ENCODE assay signal across 27 cellular contexts in genomic region chr7:1953199-1954190, GRCh38.
"Had no signal": no experiment of that assay in that cellular context is flagged by ENCODE, and none has a peak within 500 bp of the region (broad histone marks: within the 10 kb centered on the region; RNA-seq: fewer than 3 reads in every experiment).

No MANE protein-coding gene starts in this region.

- DNase-seq: effector memory CD8-positive, alpha-beta T cell; erythroblast; esophagus squamous epithelium; foreskin melanocyte; glutamatergic neuron; hippocampal formation; kidney glomerular epithelial cell; left colon; mesenchymal stem cell; naive thymus-derived CD4-positive, alpha-beta T cell; occipital lobe; ovary; stimulated activated CD4-positive, alpha-beta T cell treated with anti-CD3 and anti-CD28 coated beads, Interleukin-12 subunit alpha, Interleukin-12 subunit beta, amount 100 ng/mL, for 4 hours; stimulated activated CD4-positive, alpha-beta T cell treated with anti-CD3 and anti-CD28 coated beads, Interleukin-1b, Interleukin-23, amount 100 ng/mL, for 48 hours; stimulated activated CD4-positive, alpha-beta T cell treated with anti-CD3 and anti-CD28 coated beads, Interleukin-4, amount 100 ng/mL, for 1 hour; stimulated activated CD8-positive, alpha-beta memory T cell treated with anti-CD3 and anti-CD28 coated beads, Interleukin-4, amount 100 ng/mL, for 48 hours; stimulated activated naive CD4-positive, alpha-beta T cell; stimulated activated naive CD8-positive, alpha-beta T cell treated with anti-CD3 and anti-CD28 coated beads, Interleukin-15, amount 100 ng/mL, for 72 hours; transverse colon; upper lobe of right lung had no signal

- H3K9me3 ChIP-seq: esophagus squamous epithelium, heart right ventricle, ovary, suprapubic skin, transverse colon, upper lobe of right lung, vagina had no signal

- ATAC-seq: effector memory CD8-positive, alpha-beta T cell; heart right ventricle; left colon; naive thymus-derived CD4-positive, alpha-beta T cell; stimulated activated naive CD8-positive, alpha-beta T cell treated with anti-CD3 and anti-CD28 coated beads, Interleukin-15, amount 100 ng/mL, for 72 hours; upper lobe of right lung had no signal

- H3K36me3 ChIP-seq: ovary, suprapubic skin, transverse colon, vagina had no signal

- FAIRE-seq: endometrium, islet of Langerhans had no signal

- H3K27ac ChIP-seq: coronary artery, esophagus squamous epithelium, heart right ventricle, ovary, skin epidermis, suprapubic skin, transverse colon, upper lobe of right lung, vagina had no signal

- H3K4me3 ChIP-seq: coronary artery, esophagus squamous epithelium, heart right ventricle, ovary, skin epidermis, suprapubic skin, transverse colon, upper lobe of right lung, vagina had no signal

- H3K27me3 ChIP-seq: esophagus squamous epithelium, heart right ventricle, ovary, suprapubic skin, transverse colon, upper lobe of right lung, vagina had no signal
